12 cellular contexts compared by ENCODE assay signal in genomic region chr2:20744366-20745335, GRCh38.
DNase-seq lines count a peak whose midpoint lies in the region; ATAC-seq, FAIRE-seq and TF ChIP-seq lines count a peak whose summit lies in the region.
"Had no signal": no experiment of that assay in that cellular context is flagged by ENCODE, and none has a peak within 500 bp of the region (broad histone marks: within the 10 kb centered on the region; RNA-seq: fewer than 3 reads in every experiment).

No MANE protein-coding gene starts in this region.

- H3K9me3 Mint-ChIP-seq in activated T-helper 1 cell treated with anti-CD3 and anti-CD28 coated beads, Interleukin-12 subunit alpha, Interleukin-12 subunit beta, Interleukin-2, Interleukin-4 antibody, amounts not matched to agents 30 ng/mL and 10 ng/mL and 1 ng/mL, durations not matched to agents 14 hours and 24 hours and 36 hours = no peaks in the 10 kb centered on the region
- H3K9me3 Mint-ChIP-seq: immature natural killer cell had no signal

- no peaks in the 10 kb centered on the region for H4K20me1 ChIP-seq in GM12878 (ENCODE audit: control insufficient read depth, insufficient read depth)

- FAIRE-seq in GM12878 (lab: Jason Lieb, UNC) = peak; percentile 80

- H3K9me3 ChIP-seq in GM12878 (replicated peaks; ENCODE audit: control insufficient read depth, insufficient read depth, low read length) = no peaks in the 10 kb centered on the region

- TF ChIP-seq POLR2A in GM12878 (IDR thresholded peaks at IDR 0.05; ENCODE audit: low read depth, low read length) (no peak), erythroblast (IDR thresholded peaks at IDR 0.05; ENCODE audit: low read length) (no peak)

- no TSS peak for BruUV-seq in GM12878 (replicated peaks; lab: Mats Ljungman, UMichigan)

- peak; percentile 96 for ATAC-seq in GM18517 (IDR thresholded peaks at IDR 0.05; ENCODE audit: unreplicated experiment)
- peak; percentile 94 for ATAC-seq in GM21423 (IDR thresholded peaks at IDR 0.05; ENCODE audit: unreplicated experiment)
- peak; percentile 80 for ATAC-seq in HG03045 (IDR thresholded peaks at IDR 0.05; ENCODE audit: unreplicated experiment)
- peak; percentile 98 for ATAC-seq in GM12878
- ATAC-seq: esophagus mucosa, Panc1 had no signal

- SMC1A ChIA-PET in GM12878 (lab: Charles Lee; ENCODE audit: uncharacterized antibody, unreplicated experiment) = interaction anchor here (0.7 to 1.9 kb wide), 18 partner anchors 8 to 243 kb away, joined by 3 to 13 read pairs (median 4); no protein-coding TSS in a partner anchor

- H3K27me3 ChIP-seq in GM12878 (replicated peaks in 1 of 2; ENCODE audit: control insufficient read depth in 2 of 2, insufficient read depth in 2 of 2, low read length in 1 of 2) = no peaks in the 10 kb centered on the region

- H3K36me3 Mint-ChIP-seq in activated T-helper 1 cell treated with anti-CD3 and anti-CD28 coated beads, Interleukin-12 subunit alpha, Interleukin-12 subunit beta, Interleukin-2, Interleukin-4 antibody, amounts not matched to agents 30 ng/mL and 10 ng/mL and 1 ng/mL, durations not matched to agents 14 hours and 24 hours and 36 hours (ENCODE audit: low read depth) = no peaks in the 10 kb centered on the region

- H3K4me1 Mint-ChIP-seq in activated T-helper 1 cell treated with anti-CD3 and anti-CD28 coated beads, Interleukin-12 subunit alpha, Interleukin-12 subunit beta, Interleukin-2, Interleukin-4 antibody, amounts not matched to agents 30 ng/mL and 10 ng/mL and 1 ng/mL, durations not matched to agents 14 hours and 24 hours and 36 hours (ENCODE audit: low read depth) = no peaks in the 10 kb centered on the region
- H3K4me1 Mint-ChIP-seq: immature natural killer cell had no signal

- peak overlapping the region; percentile 48; the same call in 1 of the 2 replicates for H3K27ac ChIP-seq in GM12878 (ENCODE audit: control insufficient read depth, insufficient read depth)
- H3K27ac ChIP-seq: C4-2B had no signal

- in situ Hi-C loops in GM12878 (cut with MboI) = no loop called here

- no peak overlapping the region for H2AFZ ChIP-seq in GM12878 (ENCODE audit: control insufficient read depth, low read depth, low read length)

- H3K79me2 ChIP-seq in GM12878 (ENCODE audit: control insufficient read depth, insufficient read depth, low read length) = no peaks in the 10 kb centered on the region

- H3K9ac ChIP-seq in GM12878 (ENCODE audit: control insufficient read depth, insufficient read depth, low read length) = no peak overlapping the region

- WGBS in GM12878 (ENCODE audit: insufficient coverage, insufficient replicate concordance, low lambda C conversion rate, missing lambda C conversion rate) = 0% methylated on average over 2 of the region's 2 CpGs

- no peak overlapping the region for H3K4me3 ChIP-seq in GM12878

- no peak overlapping the region for H3K4me3 Mint-ChIP-seq in activated T-helper 1 cell treated with anti-CD3 and anti-CD28 coated beads, Interleukin-12 subunit alpha, Interleukin-12 subunit beta, Interleukin-2, Interleukin-4 antibody, amounts not matched to agents 30 ng/mL and 10 ng/mL and 1 ng/mL, durations not matched to agents 14 hours and 24 hours and 36 hours
- H3K4me3 Mint-ChIP-seq: immature natural killer cell had no signal

- no peaks in the 10 kb centered on the region for H3K27me3 Mint-ChIP-seq in activated T-helper 1 cell treated with anti-CD3 and anti-CD28 coated beads, Interleukin-12 subunit alpha, Interleukin-12 subunit beta, Interleukin-2, Interleukin-4 antibody, amounts not matched to agents 30 ng/mL and 10 ng/mL and 1 ng/mL, durations not matched to agents 14 hours and 24 hours and 36 hours (ENCODE audit: insufficient read depth)

- RAD21 ChIA-PET in GM12878 (lab: Charles Lee; ENCODE audit: unreplicated experiment) = interaction anchor here (1.0 to 1.5 kb wide), 3 partner anchors 14 to 68 kb away, joined by 3 to 9 read pairs (median 6); no protein-coding TSS in a partner anchor

- no peak for TF ChIP-seq EP300 in GM12878 (IDR thresholded peaks at IDR 0.05; ENCODE audit: borderline replicate concordance in 1 of 2, control insufficient read depth in 1 of 2, low read depth in 2 of 2, low read length in 2 of 2)

- CTCF ChIA-PET in GM12878 (lab: Yijun Ruan, JAX) = interaction anchor here (0.6 to 1.7 kb wide), 9 partner anchors 11 to 219 kb away, joined by 3 to 8 read pairs (median 4); partner anchors contain the start of gene LDAH

- peak overlapping the region; percentile 54; the same call in 1 of the 2 replicates for H3K4me2 ChIP-seq in GM12878 (ENCODE audit: control insufficient read depth, insufficient read depth)

- H3K27ac Mint-ChIP-seq in activated T-helper 1 cell treated with anti-CD3 and anti-CD28 coated beads, Interleukin-12 subunit alpha, Interleukin-12 subunit beta, Interleukin-2, Interleukin-4 antibody, amounts not matched to agents 30 ng/mL and 10 ng/mL and 1 ng/mL, durations not matched to agents 14 hours and 24 hours and 36 hours = no peak overlapping the region
- H3K27ac Mint-ChIP-seq: immature natural killer cell had no signal

- TF ChIP-seq CTCF in GM12878 (IDR thresholded peaks at IDR 0.05 in 2 of 3, conservative IDR thresholded peaks at IDR 0.05 in 1 of 3; ENCODE audit: control insufficient read depth in 2 of 3, extremely low read depth in 1 of 3, insufficient read depth in 1 of 3, low read depth in 3 of 3, low read length in 3 of 3) = no peak

- no peak for TF ChIP-seq RAD21 in GM12878 (IDR thresholded peaks at IDR 0.05; ENCODE audit: insufficient read depth, low read depth, low read length)

- H3K36me3 ChIP-seq in GM12878 (ENCODE audit: control insufficient read depth in 2 of 2, insufficient read depth in 2 of 2, low read length in 1 of 2) = peaks cover 0 to 5% of the 10 kb centered on the region in 2 experiments; a peak in 1 of 4 replicates

- peaks cover 7% of the 10 kb centered on the region; the same call in 1 of the 2 replicates for H3K4me1 ChIP-seq in GM12878 (ENCODE audit: control insufficient read depth, insufficient read depth, low read length)

- intact Hi-C loops in GM12878 (cut with micrococcal nuclease; ENCODE audit: unreplicated experiment) = loop anchor here (5.0 kb wide), 1 partner anchor 78 kb away; the partner anchor contains the start of gene LDAH
- intact Hi-C loops in activated T-helper 1 cell treated with anti-CD3 and anti-CD28 coated beads, Interleukin-12 subunit alpha, Interleukin-12 subunit beta, Interleukin-2, Interleukin-4 antibody, amounts not matched to agents 30 ng/mL and 10 ng/mL and 1 ng/mL, durations not matched to agents 14 hours and 24 hours and 36 hours (cut with micrococcal nuclease) = no loop called here

- DNase-seq in GM12878 (ENCODE audit: low read depth, low spot score) = peak; percentile 42
- DNase-seq in NOMO-1 treated with DMSO at 0.1 percent for 48 hours (lab: John Stamatoyannopoulos, UW; ENCODE audit: unreplicated experiment) = no peak
- no peak for DNase-seq in erythroblast (lab: John Stamatoyannopoulos, UW)
- no peak for DNase-seq in DMS 273 treated with DMSO at 0.1 percent for 48 hours (lab: John Stamatoyannopoulos, UW)
- no peak for DNase-seq in activated T-helper 1 cell treated with anti-CD3 and anti-CD28 coated beads, Interleukin-12 subunit alpha, Interleukin-12 subunit beta, Interleukin-2, Interleukin-4 antibody, amounts not matched to agents 30 ng/mL and 10 ng/mL and 1 ng/mL, durations not matched to agents 14 hours and 24 hours and 36 hours (ENCODE audit: low spot score)
- DNase-seq: immature natural killer cell had no signal

- POLR2A ChIA-PET in GM12878 (lab: Charles Lee) = interaction anchor here (1.1 kb wide), 1 partner anchor 14 kb away, joined by 3 read pairs; no protein-coding TSS in a partner anchor

TF ChIP-seq in GM12878, 131 proteins besides CTCF, POLR2A, EP300 and RAD21 (continues in another document):
- TF ChIP-seq MEF2B (IDR thresholded peaks at IDR 0.05; ENCODE audit: partially characterized antibody, poor library complexity, severe bottlenecking) = no peak
- no peak for TF ChIP-seq MYC (IDR thresholded peaks at IDR 0.05; ENCODE audit: insufficient read depth, insufficient read length, insufficient replicate concordance, low read length, severe bottlenecking)
- no peak for TF ChIP-seq EGR1 (IDR thresholded peaks at IDR 0.05; ENCODE audit: borderline replicate concordance in 1 of 2, low read depth in 2 of 2, low read length in 2 of 2)
- TF ChIP-seq ZSCAN29 (IDR thresholded peaks at IDR 0.05) = no peak
- no peak for TF ChIP-seq MTA3 (IDR thresholded peaks at IDR 0.05; ENCODE audit: borderline replicate concordance, low read length)
- TF ChIP-seq RCOR1 (conservative IDR thresholded peaks at IDR 0.05; ENCODE audit: low read depth, low read length) = no peak
